Comparison of ENCODE assay signal across 1 cellular context in genomic region chr5:66144074-66144798, GRCh38.
TF ChIP-seq lines count a peak whose summit lies in the region.

Gene SREK1, plus strand, starts transcription at chr5:66144300. Its CDS starts 77 bp downstream, at chr5:66144377.

TF ChIP-seq in K562, 482 proteins besides CTCF, POLR2A, EP300 and RAD21 (continued from another document):
- TF ChIP-seq THRB (CRISPR knock-in tag; conservative IDR thresholded peaks at IDR 0.05) (no peak), ZBTB1 (CRISPR knock-in tag; IDR thresholded peaks at IDR 0.05; ENCODE audit: borderline replicate concordance, low read depth) (peak; percentile 26; the same call in 1 of the 2 replicates), NR4A1 (CRISPR knock-in tag; IDR thresholded peaks at IDR 0.05) (no peak), NR4A1 (tag; IDR thresholded peaks at IDR 0.05) (peak; percentile 63; the same call in 1 of the 2 replicates), CREB1 (IDR thresholded peaks at IDR 0.05) (peak; percentile 77), CREB1 (CRISPR knock-in tag; IDR thresholded peaks at IDR 0.05) (peak; percentile 83), TFAP4 (CRISPR knock-in tag; IDR thresholded peaks at IDR 0.05; ENCODE audit: borderline replicate concordance) (peak; percentile 68; the same call in 1 of the 2 replicates), SMAD4 (CRISPR knock-in tag; conservative IDR thresholded peaks at IDR 0.05) (peak; percentile 94), SMAD1 (IDR thresholded peaks at IDR 0.05; ENCODE audit: low read depth, low read length, partially characterized antibody) (no peak), HMG20A (CRISPR knock-in tag; conservative IDR thresholded peaks at IDR 0.05) (no peak)
